1 cellular context compared by ENCODE assay signal in genomic region chr2:200730302-200730701, GRCh38.
TF ChIP-seq lines count a peak whose summit lies in the region.

No MANE protein-coding gene starts in this region.

TF ChIP-seq in HepG2, 621 proteins besides CTCF, POLR2A, EP300 and RAD21 (continued from another document):
- TF ChIP-seq, protein P1, sequence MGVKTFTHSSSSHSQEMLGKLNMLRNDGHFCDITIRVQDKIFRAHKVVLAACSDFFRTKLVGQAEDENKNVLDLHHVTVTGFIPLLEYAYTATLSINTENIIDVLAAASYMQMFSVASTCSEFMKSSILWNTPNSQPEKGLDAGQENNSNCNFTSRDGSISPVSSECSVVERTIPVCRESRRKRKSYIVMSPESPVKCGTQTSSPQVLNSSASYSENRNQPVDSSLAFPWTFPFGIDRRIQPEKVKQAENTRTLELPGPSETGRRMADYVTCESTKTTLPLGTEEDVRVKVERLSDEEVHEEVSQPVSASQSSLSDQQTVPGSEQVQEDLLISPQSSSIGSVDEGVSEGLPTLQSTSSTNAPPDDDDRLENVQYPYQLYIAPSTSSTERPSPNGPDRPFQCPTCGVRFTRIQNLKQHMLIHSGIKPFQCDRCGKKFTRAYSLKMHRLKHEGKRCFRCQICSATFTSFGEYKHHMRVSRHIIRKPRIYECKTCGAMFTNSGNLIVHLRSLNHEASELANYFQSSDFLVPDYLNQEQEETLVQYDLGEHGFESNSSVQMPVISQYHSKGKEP (CRISPR knock-in tag; IDR thresholded peaks at IDR 0.05): no peak
- TF ChIP-seq UBTF (CRISPR knock-in tag; IDR thresholded peaks at IDR 0.05) (no peak), SMAD9 (CRISPR knock-in tag; IDR thresholded peaks at IDR 0.05) (no peak), SNAI1 (CRISPR knock-in tag; IDR thresholded peaks at IDR 0.05; ENCODE audit: borderline replicate concordance) (no peak), ARID3A (IDR thresholded peaks at IDR 0.05; ENCODE audit: low read depth, low read length) (no peak), MIER2 (CRISPR knock-in tag; IDR thresholded peaks at IDR 0.05) (no peak), SRSF1 (optimal IDR thresholded peaks at IDR 0.05; ENCODE audit: low read depth, low read length) (no peak), CBX5 (CRISPR knock-in tag; IDR thresholded peaks at IDR 0.05; ENCODE audit: borderline replicate concordance) (no peak)
- TF ChIP-seq, protein P2, sequence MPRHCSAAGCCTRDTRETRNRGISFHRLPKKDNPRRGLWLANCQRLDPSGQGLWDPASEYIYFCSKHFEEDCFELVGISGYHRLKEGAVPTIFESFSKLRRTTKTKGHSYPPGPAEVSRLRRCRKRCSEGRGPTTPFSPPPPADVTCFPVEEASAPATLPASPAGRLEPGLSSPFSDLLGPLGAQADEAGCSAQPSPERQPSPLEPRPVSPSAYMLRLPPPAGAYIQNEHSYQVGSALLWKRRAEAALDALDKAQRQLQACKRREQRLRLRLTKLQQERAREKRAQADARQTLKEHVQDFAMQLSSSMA (CRISPR knock-in tag; IDR thresholded peaks at IDR 0.05): no peak
